ENCODE assay signal across 27 cellular contexts in genomic region chr14:20578325-20578724, GRCh38. TPM values are rescaled to one million over a fixed set of nuclear protein-coding genes. Genes with fewer than 3 reads are reported as not detected.
"Had no signal": no experiment of that assay in that cellular context is flagged by ENCODE, and none has a peak within 500 bp of the region (broad histone marks: within the 10 kb centered on the region; RNA-seq: fewer than 3 reads in every experiment).

No MANE protein-coding gene starts in this region.

- H3K27me3 Mint-ChIP-seq: activated naive CD4-positive, alpha-beta T cell treated with anti-CD3 and anti-CD28 coated beads, Interleukin-2, amount 50 U/mL, for 24 hours; dendritic cell treated with granulocyte-macrophage colony-stimulating factor and Interleukin-4, amounts not matched to agents 40 ng/mL and 50 ng/mL, for 4 days; progenitor cell of endocrine pancreas; T-cell had no signal

- H3K36me3 Mint-ChIP-seq: activated naive CD4-positive, alpha-beta T cell treated with anti-CD3 and anti-CD28 coated beads, Interleukin-2, amount 50 U/mL, for 24 hours; immature natural killer cell; naive thymus-derived CD4-positive, alpha-beta T cell; T-cell had no signal

- H3K27ac ChIP-seq: body of pancreas, lower lobe of right lung, tibial artery, WERI-Rb-1 had no signal

- H3K9me3 ChIP-seq: body of pancreas, lower lobe of right lung, tibial artery had no signal

- ATAC-seq: body of pancreas; left lobe of liver; naive thymus-derived CD4-positive, alpha-beta T cell; stimulated activated naive CD8-positive, alpha-beta T cell treated with anti-CD3 and anti-CD28 coated beads, Interleukin-15, Interleukin-2, amounts not matched to agents 100 U/mL and 50 U/mL, for 24 hours; T-cell had no signal

- FAIRE-seq: TTC549 had no signal

- H3K4me1 ChIP-seq: body of pancreas, lower lobe of right lung, tibial artery had no signal

- H3K27ac Mint-ChIP-seq: activated naive CD4-positive, alpha-beta T cell treated with anti-CD3 and anti-CD28 coated beads, Interleukin-2, amount 50 U/mL, for 24 hours; dendritic cell treated with granulocyte-macrophage colony-stimulating factor and Interleukin-4, amounts not matched to agents 40 ng/mL and 50 ng/mL, for 4 days; immature natural killer cell; progenitor cell of endocrine pancreas; T-cell had no signal

- DNase-seq: activated CD4-positive, alpha-beta T cell treated with anti-CD3 and anti-CD28 coated beads for 1 hour; activated gamma-delta T cell treated with Interleukin-2 at 50 U/mL for 16 hours; activated T-cell treated with anti-CD3 and anti-CD28 coated beads, Interleukin-2, amount 50 U/mL, for 1 hour; anterior cingulate cortex; body of pancreas; caudate nucleus; effector CD8-positive, alpha-beta T cell; foreskin melanocyte; immature natural killer cell; lower lobe of right lung; naive thymus-derived CD4-positive, alpha-beta T cell; retina; stimulated activated CD4-positive, alpha-beta T cell treated with anti-CD3 and anti-CD28 coated beads, Interleukin-2, amount 100 ng/mL, for 48 hours; stimulated activated naive CD8-positive, alpha-beta T cell treated with anti-CD3 and anti-CD28 coated beads, Interleukin-15, Interleukin-2, amounts not matched to agents 100 U/mL and 50 U/mL, for 24 hours; substantia nigra; T-cell; tibial artery; WERI-Rb-1 had no signal

- H3K4me1 Mint-ChIP-seq: activated naive CD4-positive, alpha-beta T cell treated with anti-CD3 and anti-CD28 coated beads, Interleukin-2, amount 50 U/mL, for 24 hours; immature natural killer cell; naive thymus-derived CD4-positive, alpha-beta T cell; T-cell had no signal

- H3K27me3 ChIP-seq: body of pancreas, tibial artery had no signal

- H3K36me3 ChIP-seq: lower lobe of right lung, tibial artery, WERI-Rb-1 had no signal

- H3K4me3 Mint-ChIP-seq: activated naive CD4-positive, alpha-beta T cell treated with anti-CD3 and anti-CD28 coated beads, Interleukin-2, amount 50 U/mL, for 24 hours; dendritic cell treated with granulocyte-macrophage colony-stimulating factor and Interleukin-4, amounts not matched to agents 40 ng/mL and 50 ng/mL, for 4 days; immature natural killer cell; naive thymus-derived CD4-positive, alpha-beta T cell; T-cell had no signal

- H3K4me3 ChIP-seq: body of pancreas, lower lobe of right lung, tibial artery had no signal

- H3K9me3 Mint-ChIP-seq: activated naive CD4-positive, alpha-beta T cell treated with anti-CD3 and anti-CD28 coated beads, Interleukin-2, amount 50 U/mL, for 24 hours; dendritic cell treated with granulocyte-macrophage colony-stimulating factor and Interleukin-4, amounts not matched to agents 40 ng/mL and 50 ng/mL, for 4 days; naive thymus-derived CD4-positive, alpha-beta T cell; T-cell had no signal

RNA-seq across cellular contexts. Expression of gene RNASE11, which starts 9.5 kb away (rescaled TPM):
- total RNA-seq: body of pancreas; kidney epithelial cell; left lobe of liver; lower lobe of right lung; naive thymus-derived CD4-positive, alpha-beta T cell; osteocyte; progenitor cell of endocrine pancreas; T-cell; ureter had no signal
- polyA plus RNA-seq: esophagus; immature natural killer cell; naive thymus-derived CD4-positive, alpha-beta T cell had no signal

RNA-seq across cellular contexts. Expression of gene RNASE12, which starts 12.9 kb away (rescaled TPM):
- total RNA-seq: body of pancreas; kidney epithelial cell; left lobe of liver; lower lobe of right lung; naive thymus-derived CD4-positive, alpha-beta T cell; osteocyte; progenitor cell of endocrine pancreas; T-cell; ureter had no signal
- polyA plus RNA-seq: esophagus; immature natural killer cell; naive thymus-derived CD4-positive, alpha-beta T cell had no signal

RNA-seq across cellular contexts. Expression of gene RNASE9, which starts 17.5 kb away (rescaled TPM):
- total RNA-seq: body of pancreas; kidney epithelial cell; left lobe of liver; lower lobe of right lung; naive thymus-derived CD4-positive, alpha-beta T cell; osteocyte; progenitor cell of endocrine pancreas; T-cell; ureter had no signal
- polyA plus RNA-seq: esophagus; immature natural killer cell; naive thymus-derived CD4-positive, alpha-beta T cell had no signal
